Comparison of ENCODE assay signal across 1 cellular context in genomic region chr6:340991-341827, GRCh38.
TF ChIP-seq lines count a peak whose summit lies in the region.

No MANE protein-coding gene starts in this region.

TF ChIP-seq in K562, 482 proteins besides CTCF, POLR2A, EP300 and RAD21 (continued from another document and continues in another):
- peak; percentile 18; the same call in 1 of the 2 replicates for TF ChIP-seq TAF7 (tag; IDR thresholded peaks at IDR 0.05)
- TF ChIP-seq RNF2 (IDR thresholded peaks at IDR 0.05), result peak; percentile 70; the same call in 1 of the 2 replicates
- peak; percentile 58; the same call in 1 of the 2 replicates for TF ChIP-seq DPF2 (IDR thresholded peaks at IDR 0.05)
- peak; percentile 86 for TF ChIP-seq ARID1B (IDR thresholded peaks at IDR 0.05)
- no peak for TF ChIP-seq MCM7 (IDR thresholded peaks at IDR 0.05)
- TF ChIP-seq TCF3 (CRISPR knock-in tag; IDR thresholded peaks at IDR 0.05), result peak; percentile 67; the same call in 1 of the 2 replicates
- 0 out of 2 replicates have a peak, but pooled peaks have one; percentile 31 for TF ChIP-seq IRF9 (tag; IDR thresholded peaks at IDR 0.05)
- TF ChIP-seq ZFP91 (CRISPR knock-in tag; IDR thresholded peaks at IDR 0.05), result no peak
- no peak for TF ChIP-seq MED1 (CRISPR knock-in tag; IDR thresholded peaks at IDR 0.05; ENCODE audit: borderline replicate concordance)
- TF ChIP-seq THAP12 (CRISPR knock-in tag; IDR thresholded peaks at IDR 0.05), result no peak
- peak; percentile 63 for TF ChIP-seq RBM39 (optimal IDR thresholded peaks at IDR 0.05; ENCODE audit: low read depth, low read length)
- peak; percentile 45 for TF ChIP-seq L3MBTL2 (IDR thresholded peaks at IDR 0.05)
- peak; percentile 73 for TF ChIP-seq BHLHE40 (IDR thresholded peaks at IDR 0.05; ENCODE audit: low read length)
- no peak for TF ChIP-seq SAP30 (IDR thresholded peaks at IDR 0.05; ENCODE audit: borderline replicate concordance, insufficient read depth, low read depth, low read length, poor library complexity, severe bottlenecking)
- no peak for TF ChIP-seq ZNF274 (IDR thresholded peaks at IDR 0.05; ENCODE audit: borderline replicate concordance, low read depth, low read length)
- TF ChIP-seq NEUROD1 (IDR thresholded peaks at IDR 0.05; ENCODE audit: borderline replicate concordance, low read depth, low read length, partially characterized antibody), result no peak
- no peak for TF ChIP-seq GATA2 (CRISPR knock-in tag; IDR thresholded peaks at IDR 0.05)
- no peak for TF ChIP-seq SIN3A (IDR thresholded peaks at IDR 0.05; ENCODE audit: borderline replicate concordance in 2 of 2, control insufficient read depth in 1 of 2, low read depth in 2 of 2, low read length in 2 of 2)
- TF ChIP-seq CHD4 (IDR thresholded peaks at IDR 0.05; ENCODE audit: insufficient read depth, insufficient replicate concordance, low read depth, low read length, poor library complexity, severe bottlenecking), result peak; percentile 23
- TF ChIP-seq HSF4 (CRISPR knock-in tag; IDR thresholded peaks at IDR 0.05; ENCODE audit: borderline replicate concordance), result no peak
- TF ChIP-seq SPI1 (IDR thresholded peaks at IDR 0.05; ENCODE audit: borderline replicate concordance, low read depth, low read length), result peak; percentile 89; the same call in 1 of the 2 replicates
- no peak for TF ChIP-seq IFI16 (CRISPR knock-in tag; IDR thresholded peaks at IDR 0.05)
- no peak; the same call in 1 of the 2 replicates for TF ChIP-seq VEZF1 (CRISPR knock-in tag; IDR thresholded peaks at IDR 0.05)
- no peak for TF ChIP-seq FOXJ2 (tag; IDR thresholded peaks at IDR 0.05)
- TF ChIP-seq ZNF740 (CRISPR knock-in tag; IDR thresholded peaks at IDR 0.05), result 0 out of 2 replicates have a peak, but pooled peaks have one; percentile 76
- no peak for TF ChIP-seq ZNF740 (tag; IDR thresholded peaks at IDR 0.05)
- TF ChIP-seq PKNOX1 (IDR thresholded peaks at IDR 0.05), result 0 out of 2 replicates have a peak, but pooled peaks have one; percentile 7
- no peak for TF ChIP-seq SNIP1 (IDR thresholded peaks at IDR 0.05; ENCODE audit: low read depth)
- peak; percentile 84; the same call in 1 of the 2 replicates for TF ChIP-seq MBD1 (CRISPR knock-in tag; IDR thresholded peaks at IDR 0.05)
- peak; percentile 62 for TF ChIP-seq CBFA2T3 (IDR thresholded peaks at IDR 0.05)
- peak in 1 of 2 experiments; percentile 68; a peak in 1 of 4 replicates for TF ChIP-seq HDAC1 (IDR thresholded peaks at IDR 0.05)
- no peak for TF ChIP-seq RBM25 (IDR thresholded peaks at IDR 0.05; ENCODE audit: low read depth, low read length, severe bottlenecking)
- TF ChIP-seq CXXC5 (CRISPR knock-in tag; IDR thresholded peaks at IDR 0.05), result peak; percentile 72
- TF ChIP-seq CHD7 (IDR thresholded peaks at IDR 0.05; ENCODE audit: low read depth, low read length), result no peak
- TF ChIP-seq CBX2 (IDR thresholded peaks at IDR 0.05; ENCODE audit: insufficient read depth, low read length, poor library complexity, severe bottlenecking), result no peak
